8 cellular contexts compared by ENCODE assay signal in genomic region chr10:43407148-43407575, GRCh38. TPM values are rescaled to one million over a fixed set of nuclear protein-coding genes. Genes with fewer than 3 reads are reported as not detected.
DNase-seq lines count a peak whose midpoint lies in the region; ATAC-seq and TF ChIP-seq lines count a peak whose summit lies in the region.

No MANE protein-coding gene starts in this region.

- 0% methylated on average over 11 to 59 of the region's 59 CpGs for WGBS in spleen, 5 donors

- ATAC-seq in GM18502 (IDR thresholded peaks at IDR 0.05; ENCODE audit: poor library complexity, unreplicated experiment), result peak; percentile 28
- peak; percentile 18 for ATAC-seq in HG03175 (IDR thresholded peaks at IDR 0.05; ENCODE audit: unreplicated experiment)

- no peak for TF ChIP-seq CTCF in spleen (IDR thresholded peaks at IDR 0.05 in 8 of 11, conservative IDR thresholded peaks at IDR 0.05 in 3 of 11)

- H3K27me3 ChIP-seq in spleen (replicated peaks in 1 of 7), result no peaks in the 10 kb centered on the region

- in situ Hi-C loops in T47D (cut with HindIII; ENCODE audit: low pct_unique_long_range_greater_than_20kb, low sequenced_read_pairs), result no loop called here

- intact Hi-C loops in spleen (cut with DNase I; ENCODE audit: low total_unique reads), result no loop called here

- peak overlapping the region; percentile 78 to 100 (median 99) for H3K27ac ChIP-seq in spleen

- H3K36me3 ChIP-seq in spleen, result peaks cover 0 to 19% (median 0%) of the 10 kb centered on the region in 6 donors

- DNase-seq in T-helper 9 cell, result peak; percentile 46
- peak; percentile 55 to 74 for DNase-seq in T47D (ENCODE audit: low read depth in 1 of 2, low spot score in 1 of 2)
- peak; percentile 57 for DNase-seq in iris pigment epithelial cell (ENCODE audit: low read depth)
- DNase-seq in spleen, result peak; percentile 95
- DNase-seq in NCI-H2107 treated with DMSO at 0.1 percent for 48 hours (lab: John Stamatoyannopoulos, UW; ENCODE audit: unreplicated experiment), result no peak
- no peak for DNase-seq in GM19240 (ENCODE audit: insufficient read length, low spot score)

- H3K4me1 ChIP-seq in spleen, result peaks cover 29 to 69% (median 58%) of the 10 kb centered on the region in 6 donors

- TF ChIP-seq POLR2A in spleen (IDR thresholded peaks at IDR 0.05), result no peak

- peak overlapping the region; percentile 40 to 98 (median 88) for H3K4me3 ChIP-seq in spleen

- H3K9me3 ChIP-seq in spleen, result no peaks in the 10 kb centered on the region

RNA-seq across cellular contexts. Expression of gene HNRNPF, which starts 1.8 kb away (rescaled TPM):
- 100 to 1,000 TPM; 159 to 253 (median 206) TPM for total RNA-seq in spleen
- 100 to 1,000 TPM in 2 of 3 donors, 10 to 100 TPM in 1; 82.8 to 141 (median 116) TPM for polyA plus RNA-seq in spleen

RNA-seq across cellular contexts. Expression of gene ZNF487, which starts 29.7 kb away (rescaled TPM):
- 10 to 100 TPM in 2 of 7 donors, 1 to 10 TPM in 5; 5.8 to 12.1 (median 7.9) TPM for total RNA-seq in spleen
- 1 to 10 TPM; 4.9 to 9.6 (median 7.0) TPM for polyA plus RNA-seq in spleen

RNA-seq across cellular contexts. Expression of gene FXYD4, which starts 35.7 kb away (rescaled TPM):
- total RNA-seq in spleen, result not detected
- polyA plus RNA-seq in spleen, result under 1 TPM in 1 of 3 donors, not detected in 2; 0.20 TPM

Comparison
In these comparisons a context has a peak if more than half of its experiments do, and no peak if none do; other contexts are left out.
1. DNase-seq: peak in T-helper 9 cell (single experiment), T47D (2 of 2), iris pigment epithelial cell (single experiment) and spleen (single experiment); none in NCI-H2107 treated with DMSO at 0.1 percent for 48 hours (single experiment) and GM19240 (single experiment).